Comparison of ENCODE assay signal across 8 cellular contexts in genomic region chr19:19385131-19385899, GRCh38. TPM values are rescaled to one million over a fixed set of nuclear protein-coding genes. Genes with fewer than 3 reads are reported as not detected.
DNase-seq lines count a peak whose midpoint lies in the region; ATAC-seq and TF ChIP-seq lines count a peak whose summit lies in the region.

No MANE protein-coding gene starts in this region.

- no peaks in the 10 kb centered on the region for H3K9me3 ChIP-seq in left lung

- H3K4me1 ChIP-seq in left lung: peaks cover 27 to 69% of the 10 kb centered on the region in 2 donors

- peak; percentile 100 for DNase-seq in CD1c-positive myeloid dendritic cell (ENCODE audit: extremely low spot score)
- peak; percentile 99 for DNase-seq in NCI-H748 (lab: John Stamatoyannopoulos, UW; ENCODE audit: unreplicated experiment)
- DNase-seq in activated CD4-positive, alpha-beta T cell treated with anti-CD3 and anti-CD28 coated beads, Interleukin-2, amount 50 U/mL, for 24 hours (ENCODE audit: low read depth in 1 of 2, low spot score in 1 of 2): peak; percentile 99
- peak; percentile 99 to 100 for DNase-seq in left lung
- DNase-seq in stimulated activated CD4-positive, alpha-beta T cell treated with anti-CD3 and anti-CD28 coated beads, Interleukin-2, amount 100 ng/mL, for 4 hours (ENCODE audit: low read depth): peak; percentile 99

- no peaks in the 10 kb centered on the region for H3K27me3 ChIP-seq in left lung

- intact Hi-C loops in dendritic cell treated with granulocyte-macrophage colony-stimulating factor and Interleukin-4, amounts not matched to agents 40 ng/mL and 50 ng/mL, for 4 days (cut with micrococcal nuclease): loop anchor here (1.0 kb wide), 1 partner anchor 20 kb away; the partner anchor contains the start of gene GATAD2A
- intact Hi-C loops in left lung (cut with DNase I): no loop called here

- H3K4me3 Mint-ChIP-seq in dendritic cell treated with granulocyte-macrophage colony-stimulating factor and Interleukin-4, amounts not matched to agents 40 ng/mL and 50 ng/mL, for 4 days: peak overlapping the region; percentile 98

- ATAC-seq in GM19395 (IDR thresholded peaks at IDR 0.05; ENCODE audit: unreplicated experiment): peak; percentile 92
- ATAC-seq in HG03558 (IDR thresholded peaks at IDR 0.05; ENCODE audit: extremely low read depth, unreplicated experiment): peak; percentile 87
- peak; percentile 96 for ATAC-seq in left lung

- H3K9me3 Mint-ChIP-seq in dendritic cell treated with granulocyte-macrophage colony-stimulating factor and Interleukin-4, amounts not matched to agents 40 ng/mL and 50 ng/mL, for 4 days: no peaks in the 10 kb centered on the region

- peaks cover 73% of the 10 kb centered on the region for H3K4me1 Mint-ChIP-seq in dendritic cell treated with granulocyte-macrophage colony-stimulating factor and Interleukin-4, amounts not matched to agents 40 ng/mL and 50 ng/mL, for 4 days (ENCODE audit: low read depth)

- no peaks in the 10 kb centered on the region for H3K27me3 Mint-ChIP-seq in dendritic cell treated with granulocyte-macrophage colony-stimulating factor and Interleukin-4, amounts not matched to agents 40 ng/mL and 50 ng/mL, for 4 days

- no peaks in the 10 kb centered on the region for H3K36me3 ChIP-seq in left lung

- peaks cover 42% of the 10 kb centered on the region for H3K36me3 Mint-ChIP-seq in dendritic cell treated with granulocyte-macrophage colony-stimulating factor and Interleukin-4, amounts not matched to agents 40 ng/mL and 50 ng/mL, for 4 days (ENCODE audit: low read depth)

- TF ChIP-seq CTCF in left lung (IDR thresholded peaks at IDR 0.05): peak in 1 of 2 donors; percentile 42

- peak overlapping the region; percentile 98 for H3K27ac Mint-ChIP-seq in dendritic cell treated with granulocyte-macrophage colony-stimulating factor and Interleukin-4, amounts not matched to agents 40 ng/mL and 50 ng/mL, for 4 days

- peak overlapping the region; percentile 43 to 84 for H3K4me3 ChIP-seq in left lung

- H3K27ac ChIP-seq in left lung: peak overlapping the region; percentile 83 to 95

RNA-seq across cellular contexts. Expression of gene GATAD2A, which starts 20.2 kb away (rescaled TPM):
- 10 to 100 TPM; 66.3 to 97.3 TPM for total RNA-seq in left lung

Comparison
In these comparisons a context has a peak if more than half of its experiments do, and no peak if none do; other contexts are left out.
1. Peak in every context shown above with its lines: DNase-seq, ATAC-seq, H3K4me3 ChIP-seq and H3K27ac ChIP-seq.